In genomic region chr1:109041614-109042473, GRCh38 we compare ENCODE assay signal across 8 cellular contexts. TPM values are rescaled to one million over a fixed set of nuclear protein-coding genes. Genes with fewer than 3 reads are reported as not detected.
DNase-seq lines count a peak whose midpoint lies in the region; ATAC-seq and TF ChIP-seq lines count a peak whose summit lies in the region.

TSS of gene WDR47 (minus strand) at chr1:109042102. CDS start at chr1:109023512, 18,590 bp downstream.

- peaks cover 11% of the 10 kb centered on the region for H3K27me3 Mint-ChIP-seq in activated CD4-positive, alpha-beta T cell treated with anti-CD3 and anti-CD28 coated beads, Interleukin-2, amount 10 ng/mL, durations not matched to agents 24 days and 14 days

- ATAC-seq in GM19324 (IDR thresholded peaks at IDR 0.05; ENCODE audit: low FRiP score, unreplicated experiment) = peak; percentile 97
- ATAC-seq in HG03460 (IDR thresholded peaks at IDR 0.05; ENCODE audit: unreplicated experiment) = peak; percentile 91
- ATAC-seq in left colon = peak; percentile 97

- H3K27ac Mint-ChIP-seq in activated CD4-positive, alpha-beta T cell treated with anti-CD3 and anti-CD28 coated beads, Interleukin-2, amount 10 ng/mL, durations not matched to agents 24 days and 14 days = peak within 1 kb of the TSS; percentile 85

- H3K36me3 Mint-ChIP-seq in activated CD4-positive, alpha-beta T cell treated with anti-CD3 and anti-CD28 coated beads, Interleukin-2, amount 10 ng/mL, durations not matched to agents 24 days and 14 days (ENCODE audit: low read depth) = peaks cover 2% of the 10 kb centered on the region

- no peaks in the 10 kb centered on the region for H3K36me3 ChIP-seq in BJ (ENCODE audit: control insufficient read depth, insufficient read depth, low read length)

- intact Hi-C loops in activated CD4-positive, alpha-beta T cell treated with anti-CD3 and anti-CD28 coated beads, Interleukin-2, amount 10 ng/mL, durations not matched to agents 24 days and 14 days (cut with micrococcal nuclease) = loop anchor here (1.0 to 5.0 kb wide), 7 partner anchors 33 to 296 kb away; partner anchors contain the start of genes CLCC1, GPSM2, SARS1 and STXBP3
- intact Hi-C loops in left colon (cut with DNase I, micrococcal nuclease) = no loop called here

- POLR2A ChIA-PET in BJ (lab: Charles Lee) = interaction anchor here (0.7 to 1.0 kb wide), 2 partner anchors 50 to 58 kb away, joined by 3 read pairs; no protein-coding TSS in a partner anchor

- no peaks in the 10 kb centered on the region for H3K9me3 Mint-ChIP-seq in activated CD4-positive, alpha-beta T cell treated with anti-CD3 and anti-CD28 coated beads, Interleukin-2, amount 10 ng/mL, durations not matched to agents 24 days and 14 days

- H3K27me3 ChIP-seq in BJ (ENCODE audit: control insufficient read depth, insufficient read depth, low read length) = no peaks in the 10 kb centered on the region

- DNase-seq in BJ (ENCODE audit: low read depth) = peak; percentile 54
- DNase-seq in NCI-H524 treated with DMSO at 0.1 percent for 48 hours (lab: John Stamatoyannopoulos, UW) = peak; percentile 65
- DNase-seq in activated CD4-positive, alpha-beta T cell treated with anti-CD3 and anti-CD28 coated beads, Interleukin-2, amount 10 ng/mL, durations not matched to agents 24 days and 14 days = peak; percentile 99
- peak; percentile 98 for DNase-seq in coronary artery (ENCODE audit: low spot score)
- DNase-seq in left colon = peak; percentile 95
- peak; percentile 88 to 90 for DNase-seq in stimulated activated CD4-positive, alpha-beta T cell treated with anti-CD3 and anti-CD28 coated beads, Interleukin-1b, Interleukin-23, amount 100 ng/mL, for 4 hours (ENCODE audit: low read depth in 2 of 2)

- CTCF ChIA-PET in BJ (lab: Yijun Ruan, JAX) = no interaction called here

- peaks cover 15% of the 10 kb centered on the region for H3K4me1 Mint-ChIP-seq in activated CD4-positive, alpha-beta T cell treated with anti-CD3 and anti-CD28 coated beads, Interleukin-2, amount 10 ng/mL, durations not matched to agents 24 days and 14 days

- peak within 1 kb of the TSS; percentile 99 for H3K4me3 ChIP-seq in BJ (ENCODE audit: low read depth, low read length)
- H3K4me3 ChIP-seq in coronary artery = peak within 1 kb of the TSS; percentile 99

- peak within 1 kb of the TSS; percentile 79 to 94 for H3K27ac ChIP-seq in coronary artery

- peak within 1 kb of the TSS; percentile 92 for H3K4me3 Mint-ChIP-seq in activated CD4-positive, alpha-beta T cell treated with anti-CD3 and anti-CD28 coated beads, Interleukin-2, amount 10 ng/mL, durations not matched to agents 24 days and 14 days

- TF ChIP-seq CTCF in BJ (IDR thresholded peaks at IDR 0.05; ENCODE audit: insufficient read depth, low read depth, low read length) = no peak
- TF ChIP-seq CTCF in coronary artery (IDR thresholded peaks at IDR 0.05) = no peak

RNA-seq across cellular contexts. Expression of gene WDR47, which starts in this region (rescaled TPM):
- polyA plus RNA-seq in BJ (2011; rRNA removed) = 7.3 and 12.8 TPM in 2 replicates
- polyA minus RNA-seq in BJ (2011; rRNA and poly(A)+ RNA removed) = 5.8 and 6.4 TPM in 2 replicates
- total RNA-seq in activated CD4-positive, alpha-beta T cell treated with anti-CD3 and anti-CD28 coated beads, Interleukin-2, amount 10 ng/mL, durations not matched to agents 24 days and 14 days = 11.8 and 14.0 TPM in 2 replicates
- 1 to 10 TPM; 7.8 to 8.7 TPM for total RNA-seq in left colon

Comparison
In these comparisons a context has a peak if more than half of its experiments do, and no peak if none do; other contexts are left out.
1. Peak in every context shown above with its lines: DNase-seq, ATAC-seq, H3K4me3 ChIP-seq and H3K27ac ChIP-seq.